In genomic region chr4:126396703-126397102, GRCh38 we compare ENCODE assay signal across 22 cellular contexts.
DNase-seq lines count a peak whose midpoint lies in the region; ATAC-seq and TF ChIP-seq lines count a peak whose summit lies in the region.
"Had no signal": no experiment of that assay in that cellular context is flagged by ENCODE, and none has a peak within 500 bp of the region (broad histone marks: within the 10 kb centered on the region; RNA-seq: fewer than 3 reads in every experiment).

No MANE protein-coding gene starts in this region.

- no peak overlapping the region for H3K27ac ChIP-seq in OCI-LY1 (ENCODE audit: low read depth, low read length, poor library complexity, severe bottlenecking)
- no peak overlapping the region for H3K27ac ChIP-seq in brain microvascular endothelial cell
- no peak overlapping the region for H3K27ac ChIP-seq in esophagus squamous epithelium
- H3K27ac ChIP-seq in suprapubic skin: no peak overlapping the region
- H3K27ac ChIP-seq: dorsolateral prefrontal cortex, RWPE1, SK-N-MC, VCaP had no signal

- in situ Hi-C loops in brain microvascular endothelial cell (cut with HindIII; ENCODE audit: low pct_ligation_motif_present, low sequenced_read_pairs): no loop called here

- H3K9ac ChIP-seq in OCI-LY1 (ENCODE audit: low read length): no peak overlapping the region

- H3K9me2 ChIP-seq in OCI-LY1 (ENCODE audit: low read depth, low read length): no peaks in the 10 kb centered on the region

- H3K4me2 ChIP-seq in OCI-LY1 (ENCODE audit: low read length): no peak overlapping the region

- TF ChIP-seq CTCF in GM12874 (IDR thresholded peaks at IDR 0.05; ENCODE audit: insufficient read depth, low read depth, low read length) (0 out of 2 replicates have a peak, but pooled peaks have one; percentile 13), OCI-LY1 (IDR thresholded peaks at IDR 0.05; ENCODE audit: low read length) (peak; percentile 41), brain microvascular endothelial cell (IDR thresholded peaks at IDR 0.05; ENCODE audit: low read depth, low read length, missing control alignments) (peak; percentile 20), esophagus squamous epithelium (IDR thresholded peaks at IDR 0.05) (no peak), suprapubic skin (IDR thresholded peaks at IDR 0.05) (no peak)

- TF ChIP-seq POLR2A in esophagus squamous epithelium (IDR thresholded peaks at IDR 0.05) (no peak), suprapubic skin (IDR thresholded peaks at IDR 0.05) (no peak)

- H3K9me3 ChIP-seq in OCI-LY1 (ENCODE audit: low read length) (no peaks in the 10 kb centered on the region), esophagus squamous epithelium (no peaks in the 10 kb centered on the region), suprapubic skin (no peaks in the 10 kb centered on the region)

- H3K4me3 ChIP-seq in OCI-LY1 (ENCODE audit: low read depth, low read length, poor library complexity, severe bottlenecking): no peak overlapping the region
- H3K4me3 ChIP-seq in brain microvascular endothelial cell (ENCODE audit: low read depth, low read length): no peak overlapping the region
- no peak overlapping the region for H3K4me3 ChIP-seq in esophagus squamous epithelium
- H3K4me3 ChIP-seq in suprapubic skin: no peak overlapping the region
- H3K4me3 ChIP-seq: dorsolateral prefrontal cortex, SK-N-MC had no signal

- no peak for TF ChIP-seq EP300 in suprapubic skin (IDR thresholded peaks at IDR 0.05)

- intact Hi-C loops in esophagus squamous epithelium (cut with DNase I): no loop called here

- H3K4me1 ChIP-seq in OCI-LY1 (ENCODE audit: insufficient read depth, low read length, severe bottlenecking) (no peaks in the 10 kb centered on the region), esophagus squamous epithelium (no peaks in the 10 kb centered on the region), suprapubic skin (no peaks in the 10 kb centered on the region)

- H3F3A ChIP-seq in OCI-LY1 (ENCODE audit: insufficient read depth, low read length): no peaks in the 10 kb centered on the region

- DNase-seq in brain microvascular endothelial cell (no peak), left lobe of liver (ENCODE audit: low spot score) (no peak), esophagus squamous epithelium (lab: John Stamatoyannopoulos, UW) (no peak), suprapubic skin (ENCODE audit: low spot score in 2 of 2) (no peak)
- DNase-seq: anterior cingulate cortex; CD4-positive, alpha-beta memory T cell; DMS153; dorsolateral prefrontal cortex; head of caudate nucleus; KG1; left colon; naive B cell; NCI-H187 treated with DMSO at 0.1 percent for 48 hours; NCI-H524 treated with DMSO at 0.1 percent for 48 hours; T-helper 2 cell had no signal

- H3K36me3 ChIP-seq in OCI-LY1 (ENCODE audit: insufficient read depth, low read length) (no peaks in the 10 kb centered on the region), brain microvascular endothelial cell (replicated peaks) (no peaks in the 10 kb centered on the region), esophagus squamous epithelium (no peaks in the 10 kb centered on the region), suprapubic skin (no peaks in the 10 kb centered on the region)

- no peak overlapping the region for H2AFZ ChIP-seq in OCI-LY1 (ENCODE audit: low read length)

- H3K27me3 ChIP-seq in OCI-LY1 (ENCODE audit: insufficient read depth, low read length): no peaks in the 10 kb centered on the region
- H3K27me3 ChIP-seq in brain microvascular endothelial cell (replicated peaks): no peaks in the 10 kb centered on the region
- no peaks in the 10 kb centered on the region for H3K27me3 ChIP-seq in esophagus squamous epithelium
- H3K27me3 ChIP-seq in suprapubic skin: no peaks in the 10 kb centered on the region
- H3K27me3 ChIP-seq: dorsolateral prefrontal cortex had no signal

- ATAC-seq in left lobe of liver: peak; percentile 65
- no peak for ATAC-seq in GM21825 (IDR thresholded peaks at IDR 0.05; ENCODE audit: unreplicated experiment)
- no peak for ATAC-seq in HG03432 (IDR thresholded peaks at IDR 0.05; ENCODE audit: unreplicated experiment)
- ATAC-seq: left colon had no signal

- no peaks in the 10 kb centered on the region for H4K20me1 ChIP-seq in OCI-LY1 (ENCODE audit: insufficient read depth, low read length)

- 78 to 80% methylated on average over 1 of the region's 1 CpG for whole genome bisulfite sequencing in esophagus squamous epithelium, 2 donors
- 83% methylated on average over 1 of the region's 1 CpG for WGBS in suprapubic skin

- no peaks in the 10 kb centered on the region for H3K79me2 ChIP-seq in OCI-LY1 (ENCODE audit: insufficient read depth, low read length)

Comparison
In these comparisons a context has a peak if more than half of its experiments do, and no peak if none do; other contexts are left out.
1. CTCF ChIP-seq: peak in GM12874 (single experiment), OCI-LY1 (single experiment) and brain microvascular endothelial cell (single experiment); none in esophagus squamous epithelium (0 of 6) and suprapubic skin (0 of 2).